In the genomic region with DNA sequence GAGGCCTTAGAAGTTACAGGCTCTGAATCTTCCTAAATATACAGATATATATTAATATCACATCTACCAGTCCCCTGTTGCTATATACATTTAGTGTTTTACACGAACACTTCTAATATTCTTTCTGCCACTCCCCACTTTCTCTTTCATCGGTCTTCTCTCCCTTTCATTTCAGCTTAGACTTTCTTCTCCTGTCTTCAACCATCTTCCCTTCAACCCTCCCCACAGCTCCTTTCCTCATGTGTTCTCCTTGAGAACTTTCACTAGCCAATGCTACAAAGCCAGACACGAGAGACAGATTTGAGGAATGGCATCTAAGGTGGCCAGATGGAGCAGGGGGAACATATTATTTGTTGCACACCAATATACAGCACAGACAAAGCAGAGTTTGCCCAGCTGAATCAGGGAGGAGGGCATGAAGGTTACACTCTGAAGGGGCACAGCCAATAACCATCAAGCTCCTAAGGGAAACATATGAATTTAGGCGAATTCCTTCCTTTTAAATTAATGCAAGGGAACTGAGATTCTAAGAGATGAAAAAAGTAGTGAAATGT, we compare ENCODE assay signal across 17 cellular contexts.
"Had no signal": no experiment of that assay in that cellular context is flagged by ENCODE, and none has a peak within 500 bp of the region (broad histone marks: within the 10 kb centered on the region; RNA-seq: fewer than 3 reads in every experiment).

No MANE protein-coding gene starts in this region.

- DNase-seq: cortex of kidney; effector memory CD8-positive, alpha-beta T cell; esophagus squamous epithelium; foreskin fibroblast; glutamatergic neuron; islet precursor cell; mammary epithelial cell; naive thymus-derived CD4-positive, alpha-beta T cell; right cardiac atrium; small intestine; stimulated activated CD4-positive, alpha-beta T cell treated with anti-CD3 and anti-CD28 coated beads, Interleukin-2, amount 100 ng/mL, for 48 hours; stimulated activated naive CD4-positive, alpha-beta T cell treated with Interleukin-2 at 50 U/mL for 16 hours; thyroid gland had no signal

- H3K4me1 Mint-ChIP-seq: naive thymus-derived CD4-positive, alpha-beta T cell had no signal

- H3K27ac ChIP-seq: esophagus squamous epithelium, gastroesophageal sphincter, neutrophil, suprapubic skin, thyroid gland had no signal

- H3K27me3 ChIP-seq: gastroesophageal sphincter, neutrophil, suprapubic skin, thyroid gland had no signal

- H3K9me3 Mint-ChIP-seq: effector memory CD8-positive, alpha-beta T cell; naive thymus-derived CD4-positive, alpha-beta T cell; type B pancreatic cell had no signal

- H3K9me3 ChIP-seq: esophagus squamous epithelium, gastroesophageal sphincter, neutrophil, suprapubic skin, thyroid gland had no signal

- H3K27ac Mint-ChIP-seq: effector memory CD8-positive, alpha-beta T cell; naive thymus-derived CD4-positive, alpha-beta T cell; type B pancreatic cell had no signal

- H3K4me3 Mint-ChIP-seq: effector memory CD8-positive, alpha-beta T cell; naive thymus-derived CD4-positive, alpha-beta T cell; type B pancreatic cell had no signal

- H3K27me3 Mint-ChIP-seq: type B pancreatic cell had no signal

- H3K36me3 ChIP-seq: neutrophil, suprapubic skin, thyroid gland had no signal

- H3K4me3 ChIP-seq: esophagus squamous epithelium, gastroesophageal sphincter, suprapubic skin, thyroid gland had no signal
